ENCODE assay signal across 1 cellular context in the genomic region with DNA sequence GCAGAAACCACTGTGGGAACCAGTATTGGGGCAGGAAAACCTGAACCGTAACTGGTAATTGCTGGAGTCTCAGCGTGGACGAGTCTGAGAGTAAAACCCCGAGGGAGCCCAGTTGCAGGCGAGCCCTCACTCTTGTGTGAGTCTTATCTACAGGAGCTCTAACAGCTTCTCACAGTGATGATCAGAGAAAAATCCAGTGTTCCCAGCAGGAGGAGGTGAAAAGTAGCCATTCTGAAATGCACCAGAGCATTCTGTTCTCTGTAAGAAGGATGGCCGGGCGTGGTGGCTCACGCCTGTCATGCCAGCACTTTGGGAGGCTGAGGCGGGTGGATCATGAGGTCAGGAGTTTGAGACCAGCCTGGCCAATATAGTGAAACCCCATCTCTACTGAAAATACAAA.
TF ChIP-seq lines count a peak whose summit lies in the region.

No MANE protein-coding gene starts in this region.

TF ChIP-seq in GM23338, 12 proteins besides CTCF, POLR2A, EP300 and RAD21 (continued from another document):
- TF ChIP-seq, protein P1, sequence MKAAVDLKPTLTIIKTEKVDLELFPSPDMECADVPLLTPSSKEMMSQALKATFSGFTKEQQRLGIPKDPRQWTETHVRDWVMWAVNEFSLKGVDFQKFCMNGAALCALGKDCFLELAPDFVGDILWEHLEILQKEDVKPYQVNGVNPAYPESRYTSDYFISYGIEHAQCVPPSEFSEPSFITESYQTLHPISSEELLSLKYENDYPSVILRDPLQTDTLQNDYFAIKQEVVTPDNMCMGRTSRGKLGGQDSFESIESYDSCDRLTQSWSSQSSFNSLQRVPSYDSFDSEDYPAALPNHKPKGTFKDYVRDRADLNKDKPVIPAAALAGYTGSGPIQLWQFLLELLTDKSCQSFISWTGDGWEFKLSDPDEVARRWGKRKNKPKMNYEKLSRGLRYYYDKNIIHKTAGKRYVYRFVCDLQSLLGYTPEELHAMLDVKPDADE (IDR thresholded peaks at IDR 0.05): no peak
- TF ChIP-seq, protein P2, sequence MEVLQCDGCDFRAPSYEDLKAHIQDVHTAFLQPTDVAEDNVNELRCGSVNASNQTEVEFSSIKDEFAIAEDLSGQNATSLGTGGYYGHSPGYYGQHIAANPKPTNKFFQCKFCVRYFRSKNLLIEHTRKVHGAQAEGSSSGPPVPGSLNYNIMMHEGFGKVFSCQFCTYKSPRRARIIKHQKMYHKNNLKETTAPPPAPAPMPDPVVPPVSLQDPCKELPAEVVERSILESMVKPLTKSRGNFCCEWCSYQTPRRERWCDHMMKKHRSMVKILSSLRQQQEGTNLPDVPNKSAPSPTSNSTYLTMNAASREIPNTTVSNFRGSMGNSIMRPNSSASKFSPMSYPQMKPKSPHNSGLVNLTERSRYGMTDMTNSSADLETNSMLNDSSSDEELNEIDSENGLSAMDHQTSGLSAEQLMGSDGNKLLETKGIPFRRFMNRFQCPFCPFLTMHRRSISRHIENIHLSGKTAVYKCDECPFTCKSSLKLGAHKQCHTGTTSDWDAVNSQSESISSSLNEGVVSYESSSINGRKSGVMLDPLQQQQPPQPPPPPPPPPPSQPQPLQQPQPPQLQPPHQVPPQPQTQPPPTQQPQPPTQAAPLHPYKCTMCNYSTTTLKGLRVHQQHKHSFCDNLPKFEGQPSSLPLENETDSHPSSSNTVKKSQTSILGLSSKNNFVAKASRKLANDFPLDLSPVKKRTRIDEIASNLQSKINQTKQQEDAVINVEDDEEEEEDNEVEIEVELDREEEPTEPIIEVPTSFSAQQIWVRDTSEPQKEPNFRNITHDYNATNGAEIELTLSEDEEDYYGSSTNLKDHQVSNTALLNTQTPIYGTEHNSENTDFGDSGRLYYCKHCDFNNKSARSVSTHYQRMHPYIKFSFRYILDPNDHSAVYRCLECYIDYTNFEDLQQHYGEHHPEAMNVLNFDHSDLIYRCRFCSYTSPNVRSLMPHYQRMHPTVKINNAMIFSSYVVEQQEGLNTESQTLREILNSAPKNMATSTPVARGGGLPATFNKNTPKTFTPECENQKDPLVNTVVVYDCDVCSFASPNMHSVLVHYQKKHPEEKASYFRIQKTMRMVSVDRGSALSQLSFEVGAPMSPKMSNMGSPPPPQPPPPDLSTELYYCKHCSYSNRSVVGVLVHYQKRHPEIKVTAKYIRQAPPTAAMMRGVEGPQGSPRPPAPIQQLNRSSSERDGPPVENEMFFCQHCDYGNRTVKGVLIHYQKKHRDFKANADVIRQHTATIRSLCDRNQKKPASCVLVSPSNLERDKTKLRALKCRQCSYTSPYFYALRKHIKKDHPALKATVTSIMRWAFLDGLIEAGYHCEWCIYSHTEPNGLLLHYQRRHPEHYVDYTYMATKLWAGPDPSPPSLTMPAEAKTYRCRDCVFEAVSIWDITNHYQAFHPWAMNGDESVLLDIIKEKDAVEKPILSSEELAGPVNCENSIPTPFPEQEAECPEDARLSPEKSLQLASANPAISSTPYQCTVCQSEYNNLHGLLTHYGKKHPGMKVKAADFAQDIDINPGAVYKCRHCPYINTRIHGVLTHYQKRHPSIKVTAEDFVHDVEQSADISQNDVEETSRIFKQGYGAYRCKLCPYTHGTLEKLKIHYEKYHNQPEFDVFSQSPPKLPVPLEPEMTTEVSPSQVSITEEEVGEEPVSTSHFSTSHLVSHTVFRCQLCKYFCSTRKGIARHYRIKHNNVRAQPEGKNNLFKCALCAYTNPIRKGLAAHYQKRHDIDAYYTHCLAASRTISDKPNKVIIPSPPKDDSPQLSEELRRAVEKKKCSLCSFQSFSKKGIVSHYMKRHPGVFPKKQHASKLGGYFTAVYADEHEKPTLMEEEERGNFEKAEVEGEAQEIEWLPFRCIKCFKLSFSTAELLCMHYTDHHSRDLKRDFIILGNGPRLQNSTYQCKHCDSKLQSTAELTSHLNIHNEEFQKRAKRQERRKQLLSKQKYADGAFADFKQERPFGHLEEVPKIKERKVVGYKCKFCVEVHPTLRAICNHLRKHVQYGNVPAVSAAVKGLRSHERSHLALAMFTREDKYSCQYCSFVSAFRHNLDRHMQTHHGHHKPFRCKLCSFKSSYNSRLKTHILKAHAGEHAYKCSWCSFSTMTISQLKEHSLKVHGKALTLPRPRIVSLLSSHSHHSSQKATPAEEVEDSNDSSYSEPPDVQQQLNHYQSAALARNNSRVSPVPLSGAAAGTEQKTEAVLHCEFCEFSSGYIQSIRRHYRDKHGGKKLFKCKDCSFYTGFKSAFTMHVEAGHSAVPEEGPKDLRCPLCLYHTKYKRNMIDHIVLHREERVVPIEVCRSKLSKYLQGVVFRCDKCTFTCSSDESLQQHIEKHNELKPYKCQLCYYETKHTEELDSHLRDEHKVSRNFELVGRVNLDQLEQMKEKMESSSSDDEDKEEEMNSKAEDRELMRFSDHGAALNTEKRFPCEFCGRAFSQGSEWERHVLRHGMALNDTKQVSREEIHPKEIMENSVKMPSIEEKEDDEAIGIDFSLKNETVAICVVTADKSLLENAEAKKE (CRISPR knock-in tag; IDR thresholded peaks at IDR 0.05): no peak
- TF ChIP-seq STAT1 (IDR thresholded peaks at IDR 0.05; ENCODE audit: unreplicated experiment) (no peak), ZNF331 (CRISPR knock-in tag; IDR thresholded peaks at IDR 0.05; ENCODE audit: low read depth) (no peak), JUNB (IDR thresholded peaks at IDR 0.05; ENCODE audit: unreplicated experiment) (no peak)
